19 cellular contexts compared by ENCODE assay signal in the genomic region with DNA sequence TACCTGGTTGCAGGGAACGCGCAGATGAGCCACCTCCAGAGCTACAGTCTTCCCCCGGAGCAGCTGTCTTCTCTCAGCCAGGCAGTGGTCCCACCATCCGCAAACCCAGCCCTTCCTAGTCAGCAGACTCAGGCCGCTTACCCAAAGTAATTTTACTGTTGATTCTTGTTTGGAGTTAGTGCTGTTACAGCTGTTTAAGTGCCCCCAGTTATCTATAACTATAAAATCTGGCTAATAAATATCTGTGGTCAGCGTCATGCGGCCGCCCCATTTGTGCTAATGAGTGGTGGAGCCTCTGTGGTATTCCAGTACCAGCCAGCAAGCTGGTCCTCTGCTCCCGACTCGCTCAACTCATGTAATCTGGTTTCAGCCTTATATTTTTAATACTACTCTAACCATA.
"Had no signal": no experiment of that assay in that cellular context is flagged by ENCODE, and none has a peak within 500 bp of the region (broad histone marks: within the 10 kb centered on the region; RNA-seq: fewer than 3 reads in every experiment).

No MANE protein-coding gene starts in this region.

- DNase-seq: KBM-7, NCI-H1092, NCI-H1105 treated with DMSO at 0.1 percent for 48 hours, NCI-H1417 treated with DMSO at 0.1 percent for 48 hours, NCI-H146, NCI-H1694 treated with DMSO at 0.1 percent for 48 hours, NCI-H2029, NCI-H2081 treated with DMSO at 0.1 percent for 48 hours, NCI-H2171, NCI-H226, NCI-H446, NCI-H510A, NCI-H524 treated with DMSO at 0.1 percent for 48 hours, NCI-H69, NCI-H774, SHP77, SK-N-SH had no signal

- H3K27ac ChIP-seq: HL-60, RWPE1 had no signal

- H3K4me2 ChIP-seq: SK-N-SH had no signal

- H3K9me3 ChIP-seq: SK-N-SH had no signal

- H3K9ac ChIP-seq: SK-N-SH had no signal
